Comparison of ENCODE assay signal across 1 cellular context in the genomic region with DNA sequence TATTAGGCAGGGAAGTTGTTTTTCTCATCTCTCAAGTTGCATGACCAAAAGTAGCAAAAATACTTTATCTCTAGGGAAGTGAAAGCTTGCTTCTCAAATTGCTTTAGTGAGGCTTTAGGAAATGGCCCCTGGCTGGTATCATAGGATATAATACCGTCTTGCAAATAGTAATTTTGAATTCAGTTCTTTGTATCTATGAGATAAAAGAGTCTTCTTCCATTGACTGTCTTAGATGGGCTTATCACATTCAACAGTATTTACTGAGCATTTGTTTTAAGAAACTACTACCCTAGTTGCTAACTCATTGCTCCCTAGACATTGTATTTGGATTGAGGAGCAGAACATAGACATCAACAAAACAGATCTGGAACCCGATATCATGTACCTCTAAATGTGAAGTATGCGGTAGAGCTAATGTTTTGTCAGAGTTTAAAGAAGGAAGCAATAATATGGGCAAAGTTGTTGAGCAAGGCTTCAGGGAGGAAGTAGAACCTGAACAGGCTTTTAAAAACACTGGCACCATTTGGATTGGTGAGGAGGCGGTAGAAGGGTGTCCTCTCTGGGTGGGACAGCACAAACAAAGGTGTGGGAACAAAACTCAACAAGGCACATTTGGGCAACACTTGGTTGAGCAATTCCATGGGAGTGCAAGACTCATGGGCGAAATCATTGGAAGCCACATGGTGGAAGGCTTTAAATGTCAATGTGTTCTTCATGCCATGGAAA.
TF ChIP-seq lines count a peak whose summit lies in the region.

No MANE protein-coding gene starts in this region.

TF ChIP-seq in K562, 482 proteins besides CTCF, POLR2A, EP300 and RAD21 (continued from another document and continues in another):
- TF ChIP-seq, protein P1, sequence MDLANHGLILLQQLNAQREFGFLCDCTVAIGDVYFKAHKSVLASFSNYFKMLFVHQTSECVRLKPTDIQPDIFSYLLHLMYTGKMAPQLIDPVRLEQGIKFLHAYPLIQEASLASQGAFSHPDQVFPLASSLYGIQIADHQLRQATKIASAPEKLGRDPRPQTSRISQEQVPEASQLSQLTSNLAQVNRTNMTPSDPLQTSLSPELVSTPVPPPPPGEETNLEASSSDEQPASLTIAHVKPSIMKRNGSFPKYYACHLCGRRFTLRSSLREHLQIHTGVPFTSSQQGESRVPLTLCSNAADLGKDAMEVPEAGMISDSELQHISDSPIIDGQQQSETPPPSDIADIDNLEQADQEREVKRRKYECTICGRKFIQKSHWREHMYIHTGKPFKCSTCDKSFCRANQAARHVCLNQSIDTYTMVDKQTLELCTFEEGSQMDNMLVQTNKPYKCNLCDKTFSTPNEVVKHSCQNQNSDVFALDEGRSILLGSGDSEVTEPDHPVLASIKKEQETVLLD (IDR thresholded peaks at IDR 0.05) = no peak
- TF ChIP-seq GATAD2B (IDR thresholded peaks at IDR 0.05; ENCODE audit: borderline replicate concordance) = 0 out of 2 replicates have a peak, but pooled peaks have one; percentile 50
- TF ChIP-seq RBM15 (IDR thresholded peaks at IDR 0.05; ENCODE audit: insufficient read depth, low read length) = no peak
- TF ChIP-seq, protein P2, sequence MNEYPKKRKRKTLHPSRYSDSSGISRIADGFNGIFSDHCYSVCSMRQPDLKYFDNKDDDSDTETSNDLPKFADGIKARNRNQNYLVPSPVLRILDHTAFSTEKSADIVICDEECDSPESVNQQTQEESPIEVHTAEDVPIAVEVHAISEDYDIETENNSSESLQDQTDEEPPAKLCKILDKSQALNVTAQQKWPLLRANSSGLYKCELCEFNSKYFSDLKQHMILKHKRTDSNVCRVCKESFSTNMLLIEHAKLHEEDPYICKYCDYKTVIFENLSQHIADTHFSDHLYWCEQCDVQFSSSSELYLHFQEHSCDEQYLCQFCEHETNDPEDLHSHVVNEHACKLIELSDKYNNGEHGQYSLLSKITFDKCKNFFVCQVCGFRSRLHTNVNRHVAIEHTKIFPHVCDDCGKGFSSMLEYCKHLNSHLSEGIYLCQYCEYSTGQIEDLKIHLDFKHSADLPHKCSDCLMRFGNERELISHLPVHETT (CRISPR knock-in tag; conservative IDR thresholded peaks at IDR 0.05 in 1 of 2, IDR thresholded peaks at IDR 0.05 in 1 of 2) = peak in 1 of 2 experiments; percentile 56; a peak in 1 of 4 replicates
- TF ChIP-seq, protein P3, sequence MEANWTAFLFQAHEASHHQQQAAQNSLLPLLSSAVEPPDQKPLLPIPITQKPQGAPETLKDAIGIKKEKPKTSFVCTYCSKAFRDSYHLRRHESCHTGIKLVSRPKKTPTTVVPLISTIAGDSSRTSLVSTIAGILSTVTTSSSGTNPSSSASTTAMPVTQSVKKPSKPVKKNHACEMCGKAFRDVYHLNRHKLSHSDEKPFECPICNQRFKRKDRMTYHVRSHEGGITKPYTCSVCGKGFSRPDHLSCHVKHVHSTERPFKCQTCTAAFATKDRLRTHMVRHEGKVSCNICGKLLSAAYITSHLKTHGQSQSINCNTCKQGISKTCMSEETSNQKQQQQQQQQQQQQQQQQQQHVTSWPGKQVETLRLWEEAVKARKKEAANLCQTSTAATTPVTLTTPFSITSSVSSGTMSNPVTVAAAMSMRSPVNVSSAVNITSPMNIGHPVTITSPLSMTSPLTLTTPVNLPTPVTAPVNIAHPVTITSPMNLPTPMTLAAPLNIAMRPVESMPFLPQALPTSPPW (CRISPR knock-in tag; IDR thresholded peaks at IDR 0.05) = no peak
- no peak for TF ChIP-seq ZNF184 (CRISPR knock-in tag; IDR thresholded peaks at IDR 0.05)
- 0 out of 2 replicates have a peak, but pooled peaks have one; percentile 11 for TF ChIP-seq NFE2 (IDR thresholded peaks at IDR 0.05; ENCODE audit: low read depth)
- TF ChIP-seq SMARCA4 (IDR thresholded peaks at IDR 0.05) = peak; percentile 64
- TF ChIP-seq ZNF589 (CRISPR knock-in tag; IDR thresholded peaks at IDR 0.05; ENCODE audit: low read depth) = no peak
- TF ChIP-seq, protein P4, sequence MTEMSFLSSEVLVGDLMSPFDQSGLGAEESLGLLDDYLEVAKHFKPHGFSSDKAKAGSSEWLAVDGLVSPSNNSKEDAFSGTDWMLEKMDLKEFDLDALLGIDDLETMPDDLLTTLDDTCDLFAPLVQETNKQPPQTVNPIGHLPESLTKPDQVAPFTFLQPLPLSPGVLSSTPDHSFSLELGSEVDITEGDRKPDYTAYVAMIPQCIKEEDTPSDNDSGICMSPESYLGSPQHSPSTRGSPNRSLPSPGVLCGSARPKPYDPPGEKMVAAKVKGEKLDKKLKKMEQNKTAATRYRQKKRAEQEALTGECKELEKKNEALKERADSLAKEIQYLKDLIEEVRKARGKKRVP (CRISPR knock-in tag; IDR thresholded peaks at IDR 0.05) = no peak
- 0 out of 2 replicates have a peak, but pooled peaks have one; percentile 32 for TF ChIP-seq MAFG (tag; conservative IDR thresholded peaks at IDR 0.05)
- TF ChIP-seq, protein P5, sequence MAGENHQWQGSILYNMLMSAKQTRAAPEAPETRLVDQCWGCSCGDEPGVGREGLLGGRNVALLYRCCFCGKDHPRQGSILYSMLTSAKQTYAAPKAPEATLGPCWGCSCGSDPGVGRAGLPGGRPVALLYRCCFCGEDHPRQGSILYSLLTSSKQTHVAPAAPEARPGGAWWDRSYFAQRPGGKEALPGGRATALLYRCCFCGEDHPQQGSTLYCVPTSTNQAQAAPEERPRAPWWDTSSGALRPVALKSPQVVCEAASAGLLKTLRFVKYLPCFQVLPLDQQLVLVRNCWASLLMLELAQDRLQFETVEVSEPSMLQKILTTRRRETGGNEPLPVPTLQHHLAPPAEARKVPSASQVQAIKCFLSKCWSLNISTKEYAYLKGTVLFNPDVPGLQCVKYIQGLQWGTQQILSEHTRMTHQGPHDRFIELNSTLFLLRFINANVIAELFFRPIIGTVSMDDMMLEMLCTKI (IDR thresholded peaks at IDR 0.05; ENCODE audit: partially characterized antibody) = no peak
- TF ChIP-seq CBX1 (IDR thresholded peaks at IDR 0.05; ENCODE audit: low read depth) = no peak
- no peak for TF ChIP-seq NR2F6 (CRISPR knock-in tag; IDR thresholded peaks at IDR 0.05)
- TF ChIP-seq TAL1 (IDR thresholded peaks at IDR 0.05) = peak; percentile 48
- no peak for TF ChIP-seq HCFC1 (IDR thresholded peaks at IDR 0.05; ENCODE audit: low read depth, low read length)
- TF ChIP-seq DIDO1 (tag; IDR thresholded peaks at IDR 0.05; ENCODE audit: low read depth) = no peak
- TF ChIP-seq SPI1 (IDR thresholded peaks at IDR 0.05; ENCODE audit: borderline replicate concordance, low read depth, low read length) = peak; percentile 68; the same call in 1 of the 2 replicates
- no peak for TF ChIP-seq TBL1XR1 (IDR thresholded peaks at IDR 0.05; ENCODE audit: low read length in 2 of 2)
- no peak for TF ChIP-seq ZNF780A (CRISPR knock-in tag; IDR thresholded peaks at IDR 0.05)
- no peak for TF ChIP-seq SIN3A (IDR thresholded peaks at IDR 0.05; ENCODE audit: borderline replicate concordance in 2 of 2, control insufficient read depth in 1 of 2, low read depth in 2 of 2, low read length in 2 of 2)
- 0 out of 4 replicates have a peak, but pooled peaks of 1 of the 2 experiments have one; percentile 25 for TF ChIP-seq MAZ (CRISPR knock-in tag; conservative IDR thresholded peaks at IDR 0.05 in 1 of 2, IDR thresholded peaks at IDR 0.05 in 1 of 2)
- TF ChIP-seq EHMT2 (IDR thresholded peaks at IDR 0.05) = peak; percentile 54
- TF ChIP-seq SAP30 (IDR thresholded peaks at IDR 0.05; ENCODE audit: borderline replicate concordance, insufficient read depth, low read depth, low read length, poor library complexity, severe bottlenecking) = no peak
- TF ChIP-seq ZNF444 (CRISPR knock-in tag; IDR thresholded peaks at IDR 0.05) = 0 out of 2 replicates have a peak, but pooled peaks have one; percentile 27
- TF ChIP-seq MAFF (IDR thresholded peaks at IDR 0.05; ENCODE audit: low read length) = peak; percentile 21; the same call in 1 of the 2 replicates
- TF ChIP-seq ZNF347 (CRISPR knock-in tag; IDR thresholded peaks at IDR 0.05; ENCODE audit: low read depth) = no peak
- TF ChIP-seq KAT7 (CRISPR knock-in tag; IDR thresholded peaks at IDR 0.05; ENCODE audit: borderline replicate concordance) = no peak
- TF ChIP-seq ZNF121 (CRISPR knock-in tag; conservative IDR thresholded peaks at IDR 0.05) = no peak
- TF ChIP-seq FOXA3 (CRISPR knock-in tag; conservative IDR thresholded peaks at IDR 0.05 in 1 of 2, IDR thresholded peaks at IDR 0.05 in 1 of 2) = peak in 1 of 2 experiments; percentile 69; a peak in 2 of 4 replicates
- no peak for TF ChIP-seq TAF7 (tag; IDR thresholded peaks at IDR 0.05)
- TF ChIP-seq SOX6 (IDR thresholded peaks at IDR 0.05) = peak; percentile 90
- TF ChIP-seq RHOXF2B (CRISPR knock-in tag; conservative IDR thresholded peaks at IDR 0.05) = no peak
- peak; percentile 45; the same call in 1 of the 2 replicates for TF ChIP-seq DPF2 (IDR thresholded peaks at IDR 0.05)
- TF ChIP-seq CEBPB (tag; IDR thresholded peaks at IDR 0.05) = peak; percentile 76
- peak; percentile 16; the same call in 1 of the 2 replicates for TF ChIP-seq SMARCE1 (IDR thresholded peaks at IDR 0.05)
- no peak for TF ChIP-seq WHSC1 (IDR thresholded peaks at IDR 0.05; ENCODE audit: low read length)
- TF ChIP-seq, protein P6, sequence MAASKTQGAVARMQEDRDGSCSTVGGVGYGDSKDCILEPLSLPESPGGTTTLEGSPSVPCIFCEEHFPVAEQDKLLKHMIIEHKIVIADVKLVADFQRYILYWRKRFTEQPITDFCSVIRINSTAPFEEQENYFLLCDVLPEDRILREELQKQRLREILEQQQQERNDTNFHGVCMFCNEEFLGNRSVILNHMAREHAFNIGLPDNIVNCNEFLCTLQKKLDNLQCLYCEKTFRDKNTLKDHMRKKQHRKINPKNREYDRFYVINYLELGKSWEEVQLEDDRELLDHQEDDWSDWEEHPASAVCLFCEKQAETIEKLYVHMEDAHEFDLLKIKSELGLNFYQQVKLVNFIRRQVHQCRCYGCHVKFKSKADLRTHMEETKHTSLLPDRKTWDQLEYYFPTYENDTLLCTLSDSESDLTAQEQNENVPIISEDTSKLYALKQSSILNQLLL (CRISPR knock-in tag; IDR thresholded peaks at IDR 0.05; ENCODE audit: borderline replicate concordance) = no peak
- peak; percentile 47; the same call in 1 of the 2 replicates for TF ChIP-seq C11orf30 (IDR thresholded peaks at IDR 0.05; ENCODE audit: low read depth)
- TF ChIP-seq, protein P7, sequence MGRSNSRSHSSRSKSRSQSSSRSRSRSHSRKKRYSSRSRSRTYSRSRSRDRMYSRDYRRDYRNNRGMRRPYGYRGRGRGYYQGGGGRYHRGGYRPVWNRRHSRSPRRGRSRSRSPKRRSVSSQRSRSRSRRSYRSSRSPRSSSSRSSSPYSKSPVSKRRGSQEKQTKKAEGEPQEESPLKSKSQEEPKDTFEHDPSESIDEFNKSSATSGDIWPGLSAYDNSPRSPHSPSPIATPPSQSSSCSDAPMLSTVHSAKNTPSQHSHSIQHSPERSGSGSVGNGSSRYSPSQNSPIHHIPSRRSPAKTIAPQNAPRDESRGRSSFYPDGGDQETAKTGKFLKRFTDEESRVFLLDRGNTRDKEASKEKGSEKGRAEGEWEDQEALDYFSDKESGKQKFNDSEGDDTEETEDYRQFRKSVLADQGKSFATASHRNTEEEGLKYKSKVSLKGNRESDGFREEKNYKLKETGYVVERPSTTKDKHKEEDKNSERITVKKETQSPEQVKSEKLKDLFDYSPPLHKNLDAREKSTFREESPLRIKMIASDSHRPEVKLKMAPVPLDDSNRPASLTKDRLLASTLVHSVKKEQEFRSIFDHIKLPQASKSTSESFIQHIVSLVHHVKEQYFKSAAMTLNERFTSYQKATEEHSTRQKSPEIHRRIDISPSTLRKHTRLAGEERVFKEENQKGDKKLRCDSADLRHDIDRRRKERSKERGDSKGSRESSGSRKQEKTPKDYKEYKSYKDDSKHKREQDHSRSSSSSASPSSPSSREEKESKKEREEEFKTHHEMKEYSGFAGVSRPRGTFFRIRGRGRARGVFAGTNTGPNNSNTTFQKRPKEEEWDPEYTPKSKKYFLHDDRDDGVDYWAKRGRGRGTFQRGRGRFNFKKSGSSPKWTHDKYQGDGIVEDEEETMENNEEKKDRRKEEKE (IDR thresholded peaks at IDR 0.05; ENCODE audit: borderline replicate concordance in 1 of 2, control insufficient read depth in 1 of 2, low read depth in 2 of 2, low read length in 1 of 2) = no peak
- TF ChIP-seq MECOM (CRISPR knock-in tag; IDR thresholded peaks at IDR 0.05) = peak; percentile 86
- no peak; the same call in 1 of the 2 replicates for TF ChIP-seq SP1 (CRISPR knock-in tag; IDR thresholded peaks at IDR 0.05)
- 0 out of 2 replicates have a peak, but pooled peaks have one; percentile 30 for TF ChIP-seq FOXK1 (CRISPR knock-in tag; IDR thresholded peaks at IDR 0.05; ENCODE audit: borderline replicate concordance)
- no peak for TF ChIP-seq POLR2G (IDR thresholded peaks at IDR 0.05; ENCODE audit: low read depth, low read length)
- TF ChIP-seq, protein P8, sequence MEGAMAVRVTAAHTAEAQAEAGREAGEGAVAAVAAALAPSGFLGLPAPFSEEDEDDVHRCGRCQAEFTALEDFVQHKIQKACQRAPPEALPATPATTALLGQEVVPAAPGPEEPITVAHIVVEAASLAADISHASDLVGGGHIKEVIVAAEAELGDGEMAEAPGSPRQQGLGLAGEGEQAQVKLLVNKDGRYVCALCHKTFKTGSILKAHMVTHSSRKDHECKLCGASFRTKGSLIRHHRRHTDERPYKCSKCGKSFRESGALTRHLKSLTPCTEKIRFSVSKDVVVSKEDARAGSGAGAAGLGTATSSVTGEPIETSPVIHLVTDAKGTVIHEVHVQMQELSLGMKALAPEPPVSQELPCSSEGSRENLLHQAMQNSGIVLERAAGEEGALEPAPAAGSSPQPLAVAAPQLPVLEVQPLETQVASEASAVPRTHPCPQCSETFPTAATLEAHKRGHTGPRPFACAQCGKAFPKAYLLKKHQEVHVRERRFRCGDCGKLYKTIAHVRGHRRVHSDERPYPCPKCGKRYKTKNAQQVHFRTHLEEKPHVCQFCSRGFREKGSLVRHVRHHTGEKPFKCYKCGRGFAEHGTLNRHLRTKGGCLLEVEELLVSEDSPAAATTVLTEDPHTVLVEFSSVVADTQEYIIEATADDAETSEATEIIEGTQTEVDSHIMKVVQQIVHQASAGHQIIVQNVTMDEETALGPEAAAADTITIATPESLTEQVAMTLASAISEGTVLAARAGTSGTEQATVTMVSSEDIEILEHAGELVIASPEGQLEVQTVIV (CRISPR knock-in tag; IDR thresholded peaks at IDR 0.05; ENCODE audit: borderline replicate concordance) = no peak
- peak; percentile 78 for TF ChIP-seq ARID1B (IDR thresholded peaks at IDR 0.05)
- no peak for TF ChIP-seq CEBPG (CRISPR knock-in tag; IDR thresholded peaks at IDR 0.05)
- peak in 1 of 2 experiments; percentile 60; a peak in 2 of 4 replicates for TF ChIP-seq CEBPG (tag; conservative IDR thresholded peaks at IDR 0.05 in 1 of 2, IDR thresholded peaks at IDR 0.05 in 1 of 2)
- TF ChIP-seq GABPB2 (CRISPR knock-in tag; conservative IDR thresholded peaks at IDR 0.05) = no peak
- no peak for TF ChIP-seq TARDBP (IDR thresholded peaks at IDR 0.05)
- no peak for TF ChIP-seq IRF2 (CRISPR knock-in tag; IDR thresholded peaks at IDR 0.05)
- TF ChIP-seq SMAD4 (CRISPR knock-in tag; conservative IDR thresholded peaks at IDR 0.05) = peak; percentile 18; the same call in 1 of the 2 replicates
- TF ChIP-seq CBFA2T2 (conservative IDR thresholded peaks at IDR 0.05) = peak; percentile 53
- TF ChIP-seq THRAP3 (IDR thresholded peaks at IDR 0.05; ENCODE audit: borderline replicate concordance) = no peak
